30 cellular contexts compared by ENCODE assay signal in the genomic region with DNA sequence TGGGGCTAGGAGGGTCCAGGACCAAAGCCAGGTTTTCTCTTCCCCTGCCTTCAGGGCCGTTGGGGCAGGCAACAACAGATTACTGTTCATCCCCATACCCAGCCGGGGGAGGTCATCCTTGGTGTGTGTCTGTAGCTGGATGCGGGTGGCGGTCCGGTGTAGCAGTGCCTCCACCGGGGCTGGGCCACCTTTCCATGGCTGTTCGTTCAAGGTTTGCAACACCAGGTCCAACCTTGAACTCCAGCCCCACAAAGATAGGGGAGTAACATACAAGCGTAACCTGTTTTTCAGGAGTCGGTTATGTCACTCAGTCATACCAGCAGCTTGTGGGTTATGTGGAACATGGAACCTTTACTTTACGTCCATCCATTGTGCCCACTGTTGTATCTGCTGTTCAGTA.
"Had no signal": no experiment of that assay in that cellular context is flagged by ENCODE, and none has a peak within 500 bp of the region (broad histone marks: within the 10 kb centered on the region; RNA-seq: fewer than 3 reads in every experiment).

No MANE protein-coding gene starts in this region.

- ATAC-seq: activated CD8-positive, alpha-beta T cell treated with anti-CD3 and anti-CD28 coated beads for 36 hours; activated naive CD8-positive, alpha-beta T cell treated with anti-CD3 and anti-CD28 coated beads, Interleukin-2, amount 50 U/mL, for 24 hours; activated T-cell treated with anti-CD3 and anti-CD28 coated beads, Interleukin-2, amount 50 U/mL, for 4 hours; activated T-cell treated with anti-CD3 and anti-CD28 coated beads, Interleukin-2, amount 50 U/mL, for 72 hours; activated T-helper 17 cell treated with anti-CD3 and anti-CD28 coated beads, Interleukin-2, amount 50 U/mL, for 72 hours had no signal

- H3K27me3 ChIP-seq: ascending aorta had no signal

- H3K36me3 ChIP-seq: ascending aorta had no signal

- FAIRE-seq: TTC549 had no signal

- H3K27ac ChIP-seq: ascending aorta, VCaP had no signal

- H3K4me3 ChIP-seq: ascending aorta had no signal

- DNase-seq: activated B cell treated with CpG ODN at 0.5 μM for 24 hours; activated CD4-positive, alpha-beta memory T cell treated with anti-CD3 and anti-CD28 coated beads for 36 hours; activated CD4-positive, alpha-beta T cell treated with anti-CD3 and anti-CD28 coated beads for 4 hours; activated CD4-positive, alpha-beta T cell treated with anti-CD3 and anti-CD28 coated beads, Interleukin-2, amount 10 ng/mL, durations not matched to agents 24 days and 14 days; activated CD4-positive, alpha-beta T cell treated with anti-CD3 and anti-CD28 coated beads, Interleukin-2, amount 50 U/mL, for 1 hour; activated CD4-positive, alpha-beta T cell treated with anti-CD3 and anti-CD28 coated beads, Interleukin-2, amount 50 U/mL, for 4 hours; activated CD4-positive, CD25-positive, alpha-beta regulatory T cell treated with anti-CD3 and anti-CD28 coated beads, Interleukin-2, amount 50 U/mL, for 72 hours; activated CD8-positive, alpha-beta memory T cell treated with anti-CD3 and anti-CD28 coated beads, Interleukin-2, amount 50 U/mL, for 4 hours; activated CD8-positive, alpha-beta T cell treated with anti-CD3 and anti-CD28 coated beads for 36 hours; activated effector memory CD4-positive, alpha-beta T cell treated with anti-CD3 and anti-CD28 coated beads, Interleukin-2, amount 50 U/mL, for 16 hours; activated gamma-delta T cell treated with Interleukin-2 at 50 U/mL for 16 hours; activated naive CD4-positive, alpha-beta T cell; activated naive CD4-positive, alpha-beta T cell treated with anti-CD3 and anti-CD28 coated beads, Interleukin-2, amount 10 ng/mL, durations not matched to agents 7 days and 5 days; activated naive CD8-positive, alpha-beta T cell treated with anti-CD3 and anti-CD28 coated beads, Interleukin-2, amount 10 ng/mL, durations not matched to agents 7 days and 5 days; activated naive CD8-positive, alpha-beta T cell treated with anti-CD3 and anti-CD28 coated beads, Interleukin-2, amount 50 U/mL, for 24 hours; activated T-cell treated with anti-CD3 and anti-CD28 coated beads for 4 hours; activated T-cell treated with anti-CD3 and anti-CD28 coated beads, Interleukin-2, amount 50 U/mL, for 1 hour; activated T-cell treated with anti-CD3 and anti-CD28 coated beads, Interleukin-2, amount 50 U/mL, for 4 hours; activated T-cell treated with anti-CD3 and anti-CD28 coated beads, Interleukin-2, amount 50 U/mL, for 72 hours; amygdala; anterior cingulate cortex; central memory CD4-positive, alpha-beta T cell; SW 1271; T-helper 1 cell; T-helper 2 cell; T-helper 9 cell had no signal

- H3K9me3 ChIP-seq: ascending aorta had no signal

- H3K4me1 ChIP-seq: ascending aorta had no signal
